Comparison of ENCODE assay signal across 8 cellular contexts in the genomic region with DNA sequence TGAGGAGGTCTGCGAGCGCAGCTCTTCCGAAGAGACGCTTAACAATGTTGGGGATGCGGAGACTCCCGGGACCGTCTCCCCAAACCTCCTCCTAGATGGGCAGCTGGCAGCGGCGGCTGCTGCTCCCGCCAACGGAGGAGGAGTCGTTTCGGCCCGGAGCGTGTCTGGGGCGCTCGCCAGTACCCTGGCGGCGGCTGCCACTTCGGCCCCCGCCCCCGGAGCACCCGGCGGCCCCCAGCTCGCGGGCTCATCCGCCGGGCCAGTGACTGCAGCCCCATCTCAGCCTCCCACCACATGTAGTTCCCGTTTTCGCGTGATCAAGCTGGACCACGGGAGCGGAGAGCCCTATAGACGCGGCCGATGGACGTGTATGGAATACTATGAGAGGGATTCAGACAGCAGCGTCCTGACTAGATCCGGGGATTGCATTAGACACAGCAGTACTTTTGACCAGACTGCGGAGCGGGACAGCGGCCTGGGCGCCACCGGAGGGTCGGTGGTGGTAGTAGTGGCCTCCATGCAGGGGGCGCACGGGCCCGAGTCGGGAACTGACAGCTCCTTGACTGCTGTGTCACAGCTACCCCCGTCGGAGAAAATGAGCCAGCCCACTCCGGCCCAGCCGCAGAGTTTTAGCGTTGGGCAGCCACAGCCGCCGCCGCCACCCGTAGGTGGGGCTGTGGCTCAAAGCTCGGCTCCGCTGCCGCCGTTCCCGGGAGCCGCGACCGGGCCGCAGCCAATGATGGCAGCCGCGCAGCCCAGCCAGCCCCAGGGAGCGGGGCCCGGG. TPM values are rescaled to one million over a fixed set of nuclear protein-coding genes. Genes with fewer than 3 reads are reported as not detected.
DNase-seq lines count a peak whose midpoint lies in the region; ATAC-seq lines count a peak whose summit lies in the region.

No MANE protein-coding gene starts in this region.

- H3K9me3 ChIP-seq in ectodermal cell (ENCODE audit: control insufficient read depth, low read length) = no peaks in the 10 kb centered on the region

- WGBS in ectodermal cell, 2 experiments = 0% methylated on average over 71 of the region's 71 CpGs

- peak overlapping the region; percentile 80 for H3K4me3 ChIP-seq in ectodermal cell (ENCODE audit: insufficient read depth, low read depth, low read length)

- ATAC-seq in HG02938 (IDR thresholded peaks at IDR 0.05; ENCODE audit: unreplicated experiment) = peak; percentile 22

- H3K27me3 ChIP-seq in ectodermal cell (ENCODE audit: control insufficient read depth, insufficient read depth, low read length, poor library complexity, severe bottlenecking) = no peaks in the 10 kb centered on the region

- H3K4me1 ChIP-seq in ectodermal cell (ENCODE audit: control insufficient read depth, insufficient read depth, low read length) = peaks cover 8% of the 10 kb centered on the region

- no peaks in the 10 kb centered on the region for H3K36me3 ChIP-seq in ectodermal cell (ENCODE audit: control insufficient read depth, insufficient read depth, low read length)

- DNase-seq in SKM-1 treated with dmso at 0.1 percent for 144 hours (lab: John Stamatoyannopoulos, UW; ENCODE audit: unreplicated experiment) (peak; percentile 40), SKM-1 (lab: John Stamatoyannopoulos, UW; ENCODE audit: unreplicated experiment) (no peak), NCI-H2171 treated with DMSO at 0.1 percent for 48 hours (lab: John Stamatoyannopoulos, UW) (peak; percentile 60), lung microvascular endothelial cell (ENCODE audit: low read depth in 2 of 2) (peak; percentile 88 to 89)
- peak; percentile 73 to 79 for DNase-seq in activated CD4-positive, alpha-beta T cell treated with anti-CD3 and anti-CD28 coated beads, Interleukin-2, amount 50 U/mL, for 48 hours
- DNase-seq in stimulated activated CD8-positive, alpha-beta memory T cell treated with anti-CD3 and anti-CD28 coated beads, Interleukin-15, amount 100 ng/mL, for 24 hours (ENCODE audit: low read depth) = peak; percentile 46

- no peak overlapping the region for H3K27ac ChIP-seq in ectodermal cell (ENCODE audit: insufficient read depth, low read depth, low read length, poor library complexity, severe bottlenecking)

RNA-seq across cellular contexts. Expression of a gene that starts 1.6 kb away (rescaled TPM):
- polyA plus RNA-seq in ectodermal cell (2013, experiment 1 of 4) = 40.9 TPM
- polyA plus RNA-seq in ectodermal cell (2013, experiment 2 of 4) = 36.4 TPM
- 26.5 TPM for polyA plus RNA-seq in ectodermal cell (2013, experiment 3 of 4)
- 29.9 TPM for polyA plus RNA-seq in ectodermal cell (2013, experiment 4 of 4)
- 3.7 and 5.8 TPM in 2 replicates for total RNA-seq in lung microvascular endothelial cell
